Comparison of ENCODE assay signal across 21 cellular contexts in the genomic region with DNA sequence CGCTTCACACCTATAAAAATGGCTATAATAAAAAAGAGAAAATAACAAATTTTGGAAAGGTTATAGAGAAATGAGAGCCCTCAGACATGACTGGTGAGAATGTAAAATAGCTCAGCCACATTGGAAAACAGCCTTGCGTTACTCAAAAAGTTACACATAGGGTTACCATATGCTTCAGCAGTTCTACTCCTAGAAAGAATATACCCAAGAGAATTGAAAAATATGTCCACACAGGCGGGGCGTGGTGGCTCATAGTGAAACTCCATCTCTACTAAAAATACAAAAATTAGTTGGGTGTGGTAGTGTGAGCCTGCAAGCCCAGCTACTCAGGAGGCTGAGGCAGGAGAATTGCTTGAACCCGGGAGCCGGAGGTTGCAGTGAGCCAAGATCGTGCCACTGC. TPM values are rescaled to one million over a fixed set of nuclear protein-coding genes. Genes with fewer than 3 reads are reported as not detected.
DNase-seq lines count a peak whose midpoint lies in the region; ATAC-seq, FAIRE-seq and TF ChIP-seq lines count a peak whose summit lies in the region.
"Had no signal": no experiment of that assay in that cellular context is flagged by ENCODE, and none has a peak within 500 bp of the region (broad histone marks: within the 10 kb centered on the region; RNA-seq: fewer than 3 reads in every experiment).

No MANE protein-coding gene starts in this region.

- no peak overlapping the region for H3K27ac Mint-ChIP-seq in central memory CD8-positive, alpha-beta T cell (ENCODE audit: low read depth)
- H3K27ac Mint-ChIP-seq in progenitor cell of endocrine pancreas: no peak overlapping the region
- no peak overlapping the region for H3K27ac Mint-ChIP-seq in activated CD4-positive, alpha-beta memory T cell treated with anti-CD3 and anti-CD28 coated beads, Interleukin-2, amount 10 ng/mL, durations not matched to agents 7 days and 5 days
- H3K27ac Mint-ChIP-seq: activated CD4-positive, alpha-beta T cell treated with anti-CD3 and anti-CD28 coated beads, Interleukin-2, amount 10 ng/mL, durations not matched to agents 7 days and 5 days; activated naive CD4-positive, alpha-beta T cell treated with anti-CD3 and anti-CD28 coated beads, Interleukin-2, amount 50 U/mL, for 24 hours; brain; dendritic cell treated with granulocyte-macrophage colony-stimulating factor and Interleukin-4, amounts not matched to agents 40 ng/mL and 50 ng/mL, for 4 days had no signal

- FAIRE-seq in GM18507 (lab: Jason Lieb, UNC): peak; percentile 71
- FAIRE-seq: D721Med, G401.6 had no signal

- no peak for TF ChIP-seq CTCF in progenitor cell of endocrine pancreas (IDR thresholded peaks at IDR 0.05; ENCODE audit: unreplicated experiment)

- peaks cover 24% of the 10 kb centered on the region for H3K36me3 Mint-ChIP-seq in central memory CD8-positive, alpha-beta T cell (ENCODE audit: insufficient read depth)
- H3K36me3 Mint-ChIP-seq in progenitor cell of endocrine pancreas (ENCODE audit: insufficient read depth): no peaks in the 10 kb centered on the region
- H3K36me3 Mint-ChIP-seq in activated CD4-positive, alpha-beta memory T cell treated with anti-CD3 and anti-CD28 coated beads, Interleukin-2, amount 10 ng/mL, durations not matched to agents 7 days and 5 days (ENCODE audit: low read depth): no peaks in the 10 kb centered on the region
- H3K36me3 Mint-ChIP-seq: activated naive CD4-positive, alpha-beta T cell treated with anti-CD3 and anti-CD28 coated beads, Interleukin-2, amount 50 U/mL, for 24 hours; brain had no signal

- peaks cover 21% of the 10 kb centered on the region for H3K4me1 Mint-ChIP-seq in central memory CD8-positive, alpha-beta T cell
- H3K4me1 Mint-ChIP-seq in progenitor cell of endocrine pancreas (ENCODE audit: low read depth): no peaks in the 10 kb centered on the region
- peaks cover 7% of the 10 kb centered on the region for H3K4me1 Mint-ChIP-seq in activated CD4-positive, alpha-beta memory T cell treated with anti-CD3 and anti-CD28 coated beads, Interleukin-2, amount 10 ng/mL, durations not matched to agents 7 days and 5 days

- H3K4me3 Mint-ChIP-seq in central memory CD8-positive, alpha-beta T cell: peak overlapping the region; percentile 32
- H3K4me3 Mint-ChIP-seq in progenitor cell of endocrine pancreas (ENCODE audit: low read depth): no peak overlapping the region
- no peak overlapping the region for H3K4me3 Mint-ChIP-seq in activated CD4-positive, alpha-beta memory T cell treated with anti-CD3 and anti-CD28 coated beads, Interleukin-2, amount 10 ng/mL, durations not matched to agents 7 days and 5 days
- H3K4me3 Mint-ChIP-seq: activated CD4-positive, alpha-beta T cell treated with anti-CD3 and anti-CD28 coated beads, Interleukin-2, amount 10 ng/mL, durations not matched to agents 7 days and 5 days; activated naive CD4-positive, alpha-beta T cell treated with anti-CD3 and anti-CD28 coated beads, Interleukin-2, amount 50 U/mL, for 24 hours; brain; dendritic cell treated with granulocyte-macrophage colony-stimulating factor and Interleukin-4, amounts not matched to agents 40 ng/mL and 50 ng/mL, for 4 days had no signal

- POLR2A ChIA-PET in activated CD4-positive, alpha-beta memory T cell treated with anti-CD3 and anti-CD28 coated beads, Interleukin-2, amount 10 ng/mL, durations not matched to agents 7 days and 5 days (lab: Charles Lee): no interaction called here

- CTCF ChIA-PET in activated CD4-positive, alpha-beta memory T cell treated with anti-CD3 and anti-CD28 coated beads, Interleukin-2, amount 10 ng/mL, durations not matched to agents 7 days and 5 days (lab: Charles Lee): interaction anchor here (0.7 to 3.6 kb wide), 5 partner anchors 9 to 246 kb away, joined by 3 to 15 read pairs (median 4); no protein-coding TSS in a partner anchor

- H3K9me3 Mint-ChIP-seq in central memory CD8-positive, alpha-beta T cell: no peaks in the 10 kb centered on the region
- H3K9me3 Mint-ChIP-seq in progenitor cell of endocrine pancreas (ENCODE audit: low read depth): no peaks in the 10 kb centered on the region
- no peaks in the 10 kb centered on the region for H3K9me3 Mint-ChIP-seq in activated CD4-positive, alpha-beta memory T cell treated with anti-CD3 and anti-CD28 coated beads, Interleukin-2, amount 10 ng/mL, durations not matched to agents 7 days and 5 days
- H3K9me3 Mint-ChIP-seq: activated CD4-positive, alpha-beta T cell treated with anti-CD3 and anti-CD28 coated beads, Interleukin-2, amount 10 ng/mL, durations not matched to agents 7 days and 5 days; activated naive CD4-positive, alpha-beta T cell treated with anti-CD3 and anti-CD28 coated beads, Interleukin-2, amount 50 U/mL, for 24 hours; brain; dendritic cell treated with granulocyte-macrophage colony-stimulating factor and Interleukin-4, amounts not matched to agents 40 ng/mL and 50 ng/mL, for 4 days had no signal

- ATAC-seq in GM21447 (IDR thresholded peaks at IDR 0.05; ENCODE audit: unreplicated experiment) (peak; percentile 74), HG03066 (IDR thresholded peaks at IDR 0.05; ENCODE audit: low read depth, unreplicated experiment) (peak; percentile 56), GM18907 (IDR thresholded peaks at IDR 0.05; ENCODE audit: unreplicated experiment) (no peak), GM21390 (IDR thresholded peaks at IDR 0.05; ENCODE audit: unreplicated experiment) (no peak)
- ATAC-seq in central memory CD8-positive, alpha-beta T cell (replicated peaks; ENCODE audit: extremely low read depth, poor library complexity, severe bottlenecking): no peak
- ATAC-seq: gastroesophageal sphincter, left lung, SK-N-SH treated with all-trans-retinoic acid at 6 μM for 48 hours had no signal

- no peak for DNase-seq in GM18507 (ENCODE audit: extremely low spot score, insufficient read length, low read depth)
- DNase-seq in central memory CD8-positive, alpha-beta T cell (ENCODE audit: low spot score in 2 of 2): no peak
- no peak for DNase-seq in progenitor cell of endocrine pancreas (ENCODE audit: low spot score, unreplicated experiment)
- DNase-seq in activated CD4-positive, alpha-beta memory T cell treated with anti-CD3 and anti-CD28 coated beads, Interleukin-2, amount 10 ng/mL, durations not matched to agents 7 days and 5 days: no peak
- DNase-seq: activated CD4-positive, alpha-beta T cell treated with anti-CD3 and anti-CD28 coated beads, Interleukin-2, amount 10 ng/mL, durations not matched to agents 7 days and 5 days; left lung; NCI-H2107; NCI-H748 treated with DMSO at 0.1 percent for 48 hours; Peyer's patch; stimulated activated CD4-positive, alpha-beta T cell treated with anti-CD3 and anti-CD28 coated beads, Interleukin-2, amount 100 ng/mL, for 48 hours had no signal

- no peaks in the 10 kb centered on the region for H3K27me3 Mint-ChIP-seq in central memory CD8-positive, alpha-beta T cell
- H3K27me3 Mint-ChIP-seq in progenitor cell of endocrine pancreas: peaks cover 14% of the 10 kb centered on the region
- peaks cover 14% of the 10 kb centered on the region for H3K27me3 Mint-ChIP-seq in activated CD4-positive, alpha-beta memory T cell treated with anti-CD3 and anti-CD28 coated beads, Interleukin-2, amount 10 ng/mL, durations not matched to agents 7 days and 5 days
- H3K27me3 Mint-ChIP-seq: activated naive CD4-positive, alpha-beta T cell treated with anti-CD3 and anti-CD28 coated beads, Interleukin-2, amount 50 U/mL, for 24 hours had no signal

RNA-seq across cellular contexts. Expression of gene JHY, which starts 7.6 kb away (rescaled TPM):
- 3.5 and 5.3 TPM in 2 replicates for total RNA-seq in progenitor cell of endocrine pancreas
- total RNA-seq in activated CD4-positive, alpha-beta memory T cell treated with anti-CD3 and anti-CD28 coated beads, Interleukin-2, amount 10 ng/mL, durations not matched to agents 7 days and 5 days: 1 to 10 TPM; 1.7 to 2.1 TPM

RNA-seq across cellular contexts. Expression of gene CRTAM, which starts 36.7 kb away (rescaled TPM):
- total RNA-seq in progenitor cell of endocrine pancreas: not detected in 2 replicates
- under 1 TPM in 1 of 2 experiments, not detected in 1; 0.15 TPM for total RNA-seq in activated CD4-positive, alpha-beta memory T cell treated with anti-CD3 and anti-CD28 coated beads, Interleukin-2, amount 10 ng/mL, durations not matched to agents 7 days and 5 days
- total RNA-seq: gastroesophageal sphincter had no signal

Comparison
In these comparisons a context has a peak if more than half of its experiments do, and no peak if none do; other contexts are left out.
1. ATAC-seq: peak in GM21447 (single experiment) and HG03066 (single experiment); none in central memory CD8-positive, alpha-beta T cell (single experiment), GM18907 (single experiment) and GM21390 (single experiment).